Comparison of ENCODE assay signal across 10 cellular contexts in genomic region chr3:42810706-42811105, GRCh38. TPM values are rescaled to one million over a fixed set of nuclear protein-coding genes. Genes with fewer than 3 reads are reported as not detected.
DNase-seq lines count a peak whose midpoint lies in the region; ATAC-seq and TF ChIP-seq lines count a peak whose summit lies in the region.
"Not testable (repeated sequence)": the region's sequence is repeated elsewhere in the genome, so short reads cannot be mapped to it uniquely, and the experiment has no call there.
"Had no signal": no experiment of that assay in that cellular context is flagged by ENCODE, and none has a peak within 500 bp of the region (broad histone marks: within the 10 kb centered on the region; RNA-seq: fewer than 3 reads in every experiment).

No MANE protein-coding gene starts in this region.

- DNase-seq in Calu3 (peak; percentile 23), amniotic epithelial cell (ENCODE audit: low read depth) (peak; percentile 34), epithelial cell of esophagus (ENCODE audit: low read depth) (peak; percentile 17), left kidney (ENCODE audit: low read depth, low spot score) (peak; percentile 61), renal cortical epithelial cell (ENCODE audit: low read depth) (peak; percentile 79)
- DNase-seq in hepatocyte (ENCODE audit: low spot score); mucosa of descending colon: not testable (repeated sequence)

- H3K4me3 Mint-ChIP-seq in Calu3 (ENCODE audit: low read depth, unreplicated experiment), result not testable (repeated sequence)

- H2AFZ ChIP-seq in hepatocyte, result not testable (repeated sequence)

- BruUV-seq in Calu3 (replicated peaks; lab: Mats Ljungman, UMichigan), result not testable (repeated sequence)

- not testable (repeated sequence) for H4K20me1 ChIP-seq in hepatocyte (ENCODE audit: insufficient read depth, poor library complexity, severe bottlenecking)

- H3K4me3 ChIP-seq in epithelial cell of esophagus (ENCODE audit: low read length); hepatocyte; mucosa of descending colon: not testable (repeated sequence)

- WGBS in hepatocyte (ENCODE audit: low lambda C conversion rate, missing lambda C conversion rate), result 80% methylated on average over 10 of the region's 10 CpGs

- H3K9me3 Mint-ChIP-seq in Calu3 (ENCODE audit: low read depth, unreplicated experiment), result not testable (repeated sequence)

- peak; percentile 39 for ATAC-seq in mucosa of descending colon

- CTCF ChIA-PET in Calu3 (lab: Charles Lee), result not testable (repeated sequence)

- not testable (repeated sequence) for H3K79me2 ChIP-seq in hepatocyte

- peaks cover 20% of the 10 kb centered on the region for H3K4me1 ChIP-seq in hepatocyte (ENCODE audit: insufficient read depth)
- H3K4me1 ChIP-seq in mucosa of descending colon (ENCODE audit: low read depth), result not testable (repeated sequence)

- not testable (repeated sequence) for H3K9me2 ChIP-seq in hepatocyte (replicated peaks; ENCODE audit: insufficient read depth)

- not testable (repeated sequence) for H3K27me3 ChIP-seq in hepatocyte

- H3K9me3 ChIP-seq in hepatocyte (ENCODE audit: low read depth); mucosa of descending colon: not testable (repeated sequence)

- not testable (repeated sequence) for H3K27me3 Mint-ChIP-seq in Calu3 (ENCODE audit: unreplicated experiment)

- intact Hi-C loops in Calu3 (cut with micrococcal nuclease; ENCODE audit: unreplicated experiment); mucosa of descending colon (cut with DNase I, micrococcal nuclease): not testable (repeated sequence)

- TF ChIP-seq CTCF in Calu3 (IDR thresholded peaks at IDR 0.05; ENCODE audit: unreplicated experiment); epithelial cell of esophagus (IDR thresholded peaks at IDR 0.05; ENCODE audit: insufficient read depth, low read depth, low read length, missing control alignments); hepatocyte (IDR thresholded peaks at IDR 0.05; ENCODE audit: poor library complexity); mucosa of descending colon (IDR thresholded peaks at IDR 0.05): not testable (repeated sequence)

- H3K27ac ChIP-seq in hepatocyte, result peak overlapping the region; percentile 95

- H3K4me1 Mint-ChIP-seq in Calu3 (ENCODE audit: low read depth, unreplicated experiment), result peaks cover 45% of the 10 kb centered on the region

- peak overlapping the region; percentile 65 for H3K4me2 ChIP-seq in hepatocyte

- H3K27ac Mint-ChIP-seq in Calu3 (ENCODE audit: unreplicated experiment), result not testable (repeated sequence)

- H3K36me3 Mint-ChIP-seq in Calu3 (ENCODE audit: insufficient read depth, unreplicated experiment), result not testable (repeated sequence)

- not testable (repeated sequence) for H3K36me3 ChIP-seq in hepatocyte (replicated peaks; ENCODE audit: insufficient read depth, low read depth); mucosa of descending colon (ENCODE audit: low read depth)

RNA-seq across cellular contexts. Expression of gene ACKR2, which starts 1.5 kb away (rescaled TPM):
- total RNA-seq in Calu3 (2022), result 0.45 and 1.5 TPM in 2 replicates
- 1.9 and 3.9 TPM in 2 replicates for total RNA-seq in hepatocyte
- 1.7 and 2.3 TPM in 2 replicates for polyA plus RNA-seq in hepatocyte
- 10 to 100 TPM in 2 of 3 donors, 1 to 10 TPM in 1; 4.7 to 13.1 (median 10.4) TPM for total RNA-seq in mucosa of descending colon
- 2.9 and 16.8 TPM in 2 replicates for total RNA-seq in renal cortical epithelial cell
- total RNA-seq: HT-29 had no signal
- polyA plus RNA-seq: CD4-positive, alpha-beta memory T cell had no signal

RNA-seq across cellular contexts. Expression of gene HIGD1A, which starts 6.4 kb away (rescaled TPM):
- total RNA-seq in Calu3 (2022), result 88.1 and 90.4 TPM in 2 replicates
- 252 and 266 TPM in 2 replicates for total RNA-seq in hepatocyte
- polyA plus RNA-seq in hepatocyte, result 212 and 218 TPM in 2 replicates
- 100 to 1,000 TPM; 174 to 468 (median 368) TPM for total RNA-seq in mucosa of descending colon
- 367 and 566 TPM in 2 replicates for total RNA-seq in renal cortical epithelial cell

RNA-seq across cellular contexts. Expression of gene CCDC13, which starts 37.7 kb away (rescaled TPM):
- total RNA-seq in Calu3 (2022), result 0.66 and 0.68 TPM in 2 replicates
- 0.63 TPM in 1 of 2 replicates, not detected in the other for total RNA-seq in hepatocyte
- polyA plus RNA-seq in hepatocyte, result 2.1 TPM in 1 of 2 replicates, not detected in the other
- 1 to 10 TPM; 2.2 to 3.3 (median 3.0) TPM for total RNA-seq in mucosa of descending colon
- 0.17 and 2.8 TPM in 2 replicates for total RNA-seq in renal cortical epithelial cell
- total RNA-seq: H1, HT-29 had no signal
